Comparison of ENCODE assay signal across 19 cellular contexts in the genomic region with DNA sequence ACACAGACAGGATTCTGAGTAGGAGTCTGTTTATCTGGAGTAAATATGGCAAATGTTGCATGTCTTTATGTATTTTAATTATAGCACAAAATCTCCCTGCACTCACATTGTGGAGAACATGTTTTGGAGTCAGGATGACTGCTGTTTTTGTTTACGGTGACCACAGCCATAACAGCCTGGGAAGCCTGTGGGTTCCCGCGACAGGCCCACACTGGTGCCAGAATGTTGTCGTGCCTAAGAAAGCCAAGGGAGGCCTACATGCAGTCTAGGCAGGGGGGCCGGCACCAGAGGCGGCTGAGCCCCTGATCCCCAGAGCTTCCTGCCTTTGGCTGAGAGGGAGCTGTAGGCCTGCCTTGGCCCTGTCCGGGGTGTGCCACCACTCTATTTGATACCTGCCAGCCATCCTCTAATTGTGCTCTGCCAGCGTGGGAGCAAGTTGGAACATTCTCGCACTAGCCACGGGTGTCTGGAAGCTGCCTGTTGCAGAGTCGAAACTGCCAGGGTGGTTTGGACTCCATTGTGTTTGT.
"Had no signal": no experiment of that assay in that cellular context is flagged by ENCODE, and none has a peak within 500 bp of the region (broad histone marks: within the 10 kb centered on the region; RNA-seq: fewer than 3 reads in every experiment).

No MANE protein-coding gene starts in this region.

- H3K4me1 ChIP-seq: breast epithelium, gastroesophageal sphincter, right atrium auricular region had no signal

- H3K4me2 ChIP-seq: smooth muscle cell had no signal

- H3K4me3 Mint-ChIP-seq: activated CD8-positive, alpha-beta memory T cell treated with anti-CD3 and anti-CD28 coated beads, Interleukin-2, amount 10 ng/mL, durations not matched to agents 7 days and 5 days; activated naive CD8-positive, alpha-beta T cell; activated T-cell treated with anti-CD3 and anti-CD28 coated beads, Interleukin-2, amount 50 U/mL, for 24 hours; memory B cell; stimulated activated memory B cell treated with anti-CD40 and anti-IgM and Interleukin-4, amounts not matched to agents 10 μg/mL and 1 μg/mL and 100 μg/mL, for 72 hours; T-helper 2 cell treated with Interferon-gamma antibody and Interleukin-4, amounts not matched to agents 5 μg/mL and 100 μg/mL, for 36 hours had no signal

- H3K9me3 Mint-ChIP-seq: activated T-cell treated with anti-CD3 and anti-CD28 coated beads, Interleukin-2, amount 50 U/mL, for 24 hours; memory B cell; stimulated activated memory B cell treated with anti-CD40 and anti-IgM and Interleukin-4, amounts not matched to agents 10 μg/mL and 1 μg/mL and 100 μg/mL, for 72 hours had no signal

- H3K27me3 Mint-ChIP-seq: activated CD8-positive, alpha-beta memory T cell treated with anti-CD3 and anti-CD28 coated beads, Interleukin-2, amount 10 ng/mL, durations not matched to agents 7 days and 5 days; activated naive CD8-positive, alpha-beta T cell; activated T-cell treated with anti-CD3 and anti-CD28 coated beads, Interleukin-2, amount 50 U/mL, for 24 hours; memory B cell; stimulated activated memory B cell treated with anti-CD40 and anti-IgM and Interleukin-4, amounts not matched to agents 10 μg/mL and 1 μg/mL and 100 μg/mL, for 72 hours had no signal

- H3K27me3 ChIP-seq: breast epithelium, gastroesophageal sphincter, left lung, right atrium auricular region had no signal

- H3K27ac Mint-ChIP-seq: activated CD8-positive, alpha-beta memory T cell treated with anti-CD3 and anti-CD28 coated beads, Interleukin-2, amount 10 ng/mL, durations not matched to agents 7 days and 5 days; activated naive CD8-positive, alpha-beta T cell; activated T-cell treated with anti-CD3 and anti-CD28 coated beads, Interleukin-2, amount 50 U/mL, for 24 hours; memory B cell; T-helper 2 cell treated with Interferon-gamma antibody and Interleukin-4, amounts not matched to agents 5 μg/mL and 100 μg/mL, for 36 hours had no signal

- ATAC-seq: activated CD4-positive, CD25-positive, alpha-beta regulatory T cell treated with anti-CD3 and anti-CD28 coated beads, Interleukin-2, amount 50 U/mL, for 24 hours; activated CD8-positive, alpha-beta memory T cell treated with anti-CD3 and anti-CD28 coated beads, Interleukin-2, amount 10 ng/mL, durations not matched to agents 7 days and 5 days; gastroesophageal sphincter; left lung; stimulated activated memory B cell treated with anti-CD40 and anti-IgM and Interleukin-4, amounts not matched to agents 10 μg/mL and 1 μg/mL and 100 μg/mL, for 72 hours had no signal

- H3K36me3 ChIP-seq: breast epithelium had no signal

- DNase-seq: activated CD4-positive, alpha-beta T cell treated with anti-CD3 and anti-CD28 coated beads, Interleukin-2, amount 50 U/mL, for 4 hours; activated CD8-positive, alpha-beta memory T cell treated with anti-CD3 and anti-CD28 coated beads, Interleukin-2, amount 10 ng/mL, durations not matched to agents 7 days and 5 days; activated gamma-delta T cell; activated T-cell treated with anti-CD3 and anti-CD28 coated beads, Interleukin-2, amount 50 U/mL, for 24 hours; anterior cingulate cortex; effector CD4-positive, alpha-beta T cell; left lung; posterior cingulate gyrus; SW 1271; trophoblast cell had no signal

- H3K27ac ChIP-seq: breast epithelium, gastroesophageal sphincter, left lung, right atrium auricular region had no signal

- H3K4me3 ChIP-seq: breast epithelium, gastroesophageal sphincter, left lung, right atrium auricular region, smooth muscle cell had no signal
